18 cellular contexts compared by ENCODE assay signal in genomic region chr7:29122750-29123149, GRCh38. TPM values are rescaled to one million over a fixed set of nuclear protein-coding genes. Genes with fewer than 3 reads are reported as not detected.
A peak's percentile ranks its signal among the peaks of the same experiment; 100 is the strongest.
DNase-seq lines count a peak whose midpoint lies in the region; ATAC-seq and TF ChIP-seq lines count a peak whose summit lies in the region.
"Had no signal": no experiment of that assay in that cellular context is flagged by ENCODE, and none has a peak within 500 bp of the region (broad histone marks: within the 10 kb centered on the region; RNA-seq: fewer than 3 reads in every experiment).

No MANE protein-coding gene starts in this region.

- H3K4me1 Mint-ChIP-seq in CD8-positive, alpha-beta T cell (ENCODE audit: low read depth), result no peaks in the 10 kb centered on the region
- H3K4me1 Mint-ChIP-seq: CD4-positive, alpha-beta memory T cell had no signal

- H3K9me2 ChIP-seq in neural cell (ENCODE audit: insufficient read depth, low read length), result no peaks in the 10 kb centered on the region

- H3K36me3 ChIP-seq in left ventricle myocardium inferior, result no peaks in the 10 kb centered on the region
- no peaks in the 10 kb centered on the region for H3K36me3 ChIP-seq in neural cell (ENCODE audit: insufficient read depth, low read length)
- H3K36me3 ChIP-seq in CD8-positive, alpha-beta T cell (ENCODE audit: insufficient read depth, low read length), result no peaks in the 10 kb centered on the region
- H3K36me3 ChIP-seq in SJCRH30, result no peaks in the 10 kb centered on the region; the same call in 1 of the 2 replicates
- H3K36me3 ChIP-seq: HAP-1 had no signal

- H3K9me3 ChIP-seq in left ventricle myocardium inferior (replicated peaks) (no peaks in the 10 kb centered on the region), neural cell (ENCODE audit: low read length) (no peaks in the 10 kb centered on the region), SJCRH30 (replicated peaks) (no peaks in the 10 kb centered on the region)
- no peaks in the 10 kb centered on the region for H3K9me3 ChIP-seq in CD8-positive, alpha-beta T cell (ENCODE audit: low read length)
- H3K9me3 ChIP-seq: Caco-2, HAP-1 had no signal

- intact Hi-C loops in left ventricle myocardium superior (cut with micrococcal nuclease) (no loop called here), left ventricle myocardium inferior (cut with micrococcal nuclease) (no loop called here)
- intact Hi-C loops in CD8-positive, alpha-beta T cell (cut with DNase I, micrococcal nuclease), result no loop called here

- H3K27ac ChIP-seq in left ventricle myocardium inferior (replicated peaks) (no peak overlapping the region), neural cell (ENCODE audit: low read length) (peak overlapping the region; percentile 56), SJCRH30 (no peak overlapping the region)
- H3K27ac ChIP-seq in CD8-positive, alpha-beta T cell (ENCODE audit: low read depth, low read length), result no peak overlapping the region

- no peak overlapping the region for H3K4me3 ChIP-seq in left ventricle myocardium inferior
- no peak overlapping the region for H3K4me3 ChIP-seq in neural cell (ENCODE audit: low read length)
- no peak overlapping the region for H3K4me3 ChIP-seq in CD8-positive, alpha-beta T cell (ENCODE audit: low read depth, low read length)
- H3K4me3 ChIP-seq in SJCRH30, result no peak overlapping the region
- H3K4me3 ChIP-seq: GM12878, HAP-1 had no signal

- CTCF ChIA-PET in CD8-positive, alpha-beta T cell (lab: Charles Lee), result interaction anchor here (1.3 to 1.4 kb wide), 2 partner anchors 16 to 66 kb away, joined by 3 read pairs; no protein-coding TSS in a partner anchor

- H3F3A ChIP-seq in neural cell (ENCODE audit: insufficient read depth, low read length, poor library complexity, severe bottlenecking), result peaks cover 2% of the 10 kb centered on the region

- POLR2A ChIA-PET in CD8-positive, alpha-beta T cell (lab: Charles Lee), result no interaction called here

- H3K27me3 ChIP-seq in left ventricle myocardium inferior (ENCODE audit: low read depth) (no peaks in the 10 kb centered on the region), neural cell (ENCODE audit: insufficient read depth, low read depth, low read length) (no peaks in the 10 kb centered on the region), SJCRH30 (no peaks in the 10 kb centered on the region)
- no peaks in the 10 kb centered on the region for H3K27me3 ChIP-seq in CD8-positive, alpha-beta T cell (ENCODE audit: insufficient read depth, low read length)

- no peak overlapping the region for H3K4me3 Mint-ChIP-seq in CD8-positive, alpha-beta T cell
- H3K4me3 Mint-ChIP-seq: CD4-positive, alpha-beta memory T cell; HFFc6 had no signal

- no peak for TF ChIP-seq CTCF in left ventricle myocardium inferior (IDR thresholded peaks at IDR 0.05; ENCODE audit: borderline replicate concordance)
- TF ChIP-seq CTCF in neural cell (IDR thresholded peaks at IDR 0.05; ENCODE audit: poor library complexity, severe bottlenecking), result no peak
- no peak for TF ChIP-seq CTCF in CD8-positive, alpha-beta T cell (IDR thresholded peaks at IDR 0.05)

- peaks cover 28% of the 10 kb centered on the region for H3K4me1 ChIP-seq in left ventricle myocardium inferior
- no peaks in the 10 kb centered on the region for H3K4me1 ChIP-seq in CD8-positive, alpha-beta T cell (ENCODE audit: insufficient read depth, low read length)
- no peaks in the 10 kb centered on the region for H3K4me1 ChIP-seq in SJCRH30
- H3K4me1 ChIP-seq: HAP-1 had no signal

- no peak for DNase-seq in left ventricle myocardium superior
- no peak for DNase-seq in left ventricle myocardium inferior
- peak; percentile 33 for DNase-seq in NCI-H69 (lab: John Stamatoyannopoulos, UW)
- no peak for DNase-seq in CD8-positive, alpha-beta T cell
- no peak for DNase-seq in SJCRH30
- DNase-seq in A172 (ENCODE audit: low spot score), result no peak
- DNase-seq: 8988T; Caco-2; CD4-positive, alpha-beta memory T cell; DMS153; DND-41; GDM1; GOT3; HFFc6 had no signal

- TF ChIP-seq EP300 in neural cell (conservative IDR thresholded peaks at IDR 0.05; ENCODE audit: poor library complexity, severe bottlenecking), result no peak

- H3K79me2 ChIP-seq in neural cell (replicated peaks; ENCODE audit: insufficient read depth, low read length), result no peaks in the 10 kb centered on the region

- no peaks in the 10 kb centered on the region for H3K9me3 Mint-ChIP-seq in CD8-positive, alpha-beta T cell
- H3K9me3 Mint-ChIP-seq: HFFc6 had no signal

- TF ChIP-seq RAD21 in neural cell (conservative IDR thresholded peaks at IDR 0.05), result no peak

- H4K20me1 ChIP-seq in neural cell (ENCODE audit: insufficient read depth), result no peaks in the 10 kb centered on the region

- H3K27ac Mint-ChIP-seq in CD8-positive, alpha-beta T cell, result no peak overlapping the region
- H3K27ac Mint-ChIP-seq: CD4-positive, alpha-beta memory T cell; HFFc6 had no signal

- no peak overlapping the region for H2AFZ ChIP-seq in neural cell (ENCODE audit: low read depth, low read length)

- H3K27me3 Mint-ChIP-seq in CD8-positive, alpha-beta T cell (ENCODE audit: low read depth), result peaks cover 4% of the 10 kb centered on the region

- no peaks in the 10 kb centered on the region for H3K36me3 Mint-ChIP-seq in CD8-positive, alpha-beta T cell
- H3K36me3 Mint-ChIP-seq: CD4-positive, alpha-beta memory T cell had no signal

- H3K4me2 ChIP-seq in neural cell (ENCODE audit: low read length), result no peak overlapping the region

- ATAC-seq in left ventricle myocardium superior, result peak; percentile 54
- ATAC-seq in CD8-positive, alpha-beta T cell, result no peak
- ATAC-seq: GM12878 had no signal

- H3K9ac ChIP-seq in neural cell (ENCODE audit: low read length), result no peak overlapping the region

TF ChIP-seq in neural cell, 6 proteins besides CTCF, POLR2A, EP300 and RAD21:
- no peak for TF ChIP-seq REST (IDR thresholded peaks at IDR 0.05; ENCODE audit: borderline replicate concordance)
- TF ChIP-seq POLR2AphosphoS5 (IDR thresholded peaks at IDR 0.05), result no peak
- no peak for TF ChIP-seq EZH2 (IDR thresholded peaks at IDR 0.05; ENCODE audit: borderline replicate concordance, insufficient read depth, low read length, poor library complexity, severe bottlenecking)
- no peak for TF ChIP-seq MXI1 (conservative IDR thresholded peaks at IDR 0.05; ENCODE audit: poor library complexity, severe bottlenecking)
- TF ChIP-seq SMC3 (conservative IDR thresholded peaks at IDR 0.05; ENCODE audit: poor library complexity), result no peak
- no peak for TF ChIP-seq TAF1 (IDR thresholded peaks at IDR 0.05; ENCODE audit: low read depth)

RNA-seq across cellular contexts. Expression of gene CPVL, which starts 23.6 kb away (rescaled TPM):
- total RNA-seq in left ventricle myocardium superior (72.6 TPM), left ventricle myocardium inferior (86.3 TPM)
- 13.0 and 19.5 TPM in 2 replicates for polyA plus RNA-seq in neural cell
- 10.1 and 12.4 TPM in 2 replicates for polyA minus RNA-seq in neural cell
- under 1 TPM in 1 of 2 experiments, not detected in 1; 0.50 TPM for total RNA-seq in CD8-positive, alpha-beta T cell
- 7.1 and 8.3 TPM in 2 replicates for total RNA-seq in SJCRH30 (2014; rRNA removed; shearing (Covaris generic))
- total RNA-seq in A172 (2014; rRNA removed; shearing (Covaris generic)), result 27.5 and 30.2 TPM in 2 replicates
- total RNA-seq: HFFc6 had no signal
- polyA plus RNA-seq: BJ, GM12878 had no signal
